28 cellular contexts compared by ENCODE assay signal in genomic region chr2:211877061-211877460, GRCh38.
"Had no signal": no experiment of that assay in that cellular context is flagged by ENCODE, and none has a peak within 500 bp of the region (broad histone marks: within the 10 kb centered on the region; RNA-seq: fewer than 3 reads in every experiment).

No MANE protein-coding gene starts in this region.

- H3K4me1 ChIP-seq: colonic mucosa, gastroesophageal sphincter, neural progenitor cell, right atrium auricular region, testis had no signal

- H3K9ac ChIP-seq: neural progenitor cell had no signal

- H3K9me3 ChIP-seq: colonic mucosa, gastroesophageal sphincter, right atrium auricular region, testis had no signal

- H3K4me3 ChIP-seq: colonic mucosa, dorsolateral prefrontal cortex, gastroesophageal sphincter, hepatocyte, neural progenitor cell, right atrium auricular region, testis had no signal

- H2AFZ ChIP-seq: hepatocyte, neural progenitor cell had no signal

- H3K27me3 ChIP-seq: colonic mucosa, dorsolateral prefrontal cortex, gastroesophageal sphincter, hepatocyte, neural progenitor cell, right atrium auricular region, testis had no signal

- H3K27ac ChIP-seq: colonic mucosa, dorsolateral prefrontal cortex, gastroesophageal sphincter, hepatocyte, neural progenitor cell, right atrium auricular region, testis, VCaP had no signal

- H3K36me3 ChIP-seq: colonic mucosa, gastroesophageal sphincter, neural progenitor cell, right atrium auricular region had no signal

- H3K4me2 ChIP-seq: hepatocyte, neural progenitor cell had no signal

- DNase-seq: activated CD4-positive, alpha-beta T cell treated with anti-CD3 and anti-CD28 coated beads for 48 hours; activated CD4-positive, alpha-beta T cell treated with anti-CD3 and anti-CD28 coated beads, Interleukin-2, amount 50 U/mL, for 48 hours; activated CD8-positive, alpha-beta memory T cell treated with anti-CD3 and anti-CD28 coated beads, Interleukin-2, amount 50 U/mL, for 4 hours; activated gamma-delta T cell; activated naive CD4-positive, alpha-beta T cell treated with anti-CD3 and anti-CD28 coated beads, Interleukin-2, amount 10 ng/mL, durations not matched to agents 7 days and 5 days; activated naive CD8-positive, alpha-beta T cell treated with anti-CD3 and anti-CD28 coated beads, Interleukin-2, amount 10 ng/mL, durations not matched to agents 7 days and 5 days; activated T-cell treated with anti-CD3 and anti-CD28 coated beads, Interleukin-2, amount 50 U/mL, for 1 hour; amygdala; colonic mucosa; dorsolateral prefrontal cortex; effector memory CD4-positive, alpha-beta T cell; erythroblast; kidney; left colon; mammary epithelial cell; naive thymus-derived CD4-positive, alpha-beta T cell; occipital lobe; stimulated activated CD4-positive, alpha-beta T cell treated with anti-CD3 and anti-CD28 coated beads, Interleukin-12 subunit alpha, Interleukin-12 subunit beta, amount 100 ng/mL, for 4 hours; stimulated activated CD4-positive, alpha-beta T cell treated with anti-CD3 and anti-CD28 coated beads, Interleukin-4, amount 100 ng/mL, for 1 hour; stimulated activated naive CD8-positive, alpha-beta T cell treated with anti-CD3 and anti-CD28 coated beads, Interleukin-15, Interleukin-2, amounts not matched to agents 100 U/mL and 50 U/mL, for 24 hours; T-helper 9 cell; testis; trophoblast cell had no signal

- H3K79me2 ChIP-seq: hepatocyte had no signal
